Comparison of ENCODE assay signal across 14 cellular contexts in the genomic region with DNA sequence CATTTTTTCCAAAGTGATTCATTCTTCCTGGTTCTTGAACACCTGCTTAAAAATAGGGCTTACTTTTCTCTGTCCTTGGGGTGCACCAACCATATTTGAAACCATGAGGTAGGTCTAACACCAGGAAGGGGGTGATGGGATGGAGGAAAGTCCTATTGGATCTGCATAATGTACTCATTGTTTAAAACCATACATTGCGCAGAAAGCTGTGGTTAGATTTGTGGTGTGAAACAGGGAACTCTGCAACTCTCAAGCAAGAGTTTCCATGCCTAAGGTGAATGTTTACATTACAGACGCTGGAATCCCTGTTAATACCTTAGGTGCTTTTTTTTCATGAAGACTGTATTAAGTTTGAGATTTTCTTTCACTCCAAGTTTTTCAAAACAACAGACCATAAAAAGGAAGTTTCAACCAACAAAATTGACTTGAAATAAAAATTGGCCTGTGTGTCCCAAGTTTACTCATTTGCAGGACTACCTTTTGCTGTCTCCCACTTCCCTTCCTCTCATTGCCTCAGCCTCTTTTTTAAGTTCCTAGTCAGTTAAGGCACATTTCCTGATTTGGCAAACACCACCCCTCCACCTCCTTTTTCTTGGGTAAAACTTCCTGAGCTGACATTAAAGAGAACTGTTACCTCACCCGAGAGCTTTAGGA. TPM values are rescaled to one million over a fixed set of nuclear protein-coding genes. Genes with fewer than 3 reads are reported as not detected.
DNase-seq lines count a peak whose midpoint lies in the region; ATAC-seq, FAIRE-seq and TF ChIP-seq lines count a peak whose summit lies in the region.
"Had no signal": no experiment of that assay in that cellular context is flagged by ENCODE, and none has a peak within 500 bp of the region (broad histone marks: within the 10 kb centered on the region; RNA-seq: fewer than 3 reads in every experiment).

No MANE protein-coding gene starts in this region.

- peak overlapping the region; percentile 1 for H3K4me3 Mint-ChIP-seq in activated CD4-positive, alpha-beta T cell treated with anti-CD3 and anti-CD28 coated beads, Interleukin-2, amount 10 ng/mL, durations not matched to agents 24 days and 14 days
- H3K4me3 Mint-ChIP-seq: activated T-cell treated with anti-CD3 and anti-CD28 coated beads, Interleukin-2, amount 50 U/mL, for 4 hours; natural killer cell had no signal

- CTCF ChIA-PET in H1 (lab: Charles Lee; ENCODE audit: partially characterized antibody) = interaction anchor here (0.6 to 1.2 kb wide), 3 partner anchors 12 to 188 kb away, joined by 3 read pairs; no protein-coding TSS in a partner anchor

- H3K36me3 ChIP-seq in H1 (ENCODE audit: control insufficient read depth in 2 of 4, insufficient read depth in 4 of 4, low read length in 3 of 4) (no peaks in the 10 kb centered on the region), spleen (no peaks in the 10 kb centered on the region), psoas muscle (ENCODE audit: insufficient read depth in 1 of 2, low read depth in 1 of 2) (no peaks in the 10 kb centered on the region)
- H3K36me3 ChIP-seq: colonic mucosa had no signal

- no peaks in the 10 kb centered on the region for H4K20me1 ChIP-seq in H1 (replicated peaks in 1 of 2; ENCODE audit: control insufficient read depth in 1 of 2, insufficient read depth in 2 of 2, low read length in 2 of 2)

- ATAC-seq in psoas muscle (no peak), GM21515 (IDR thresholded peaks at IDR 0.05; ENCODE audit: unreplicated experiment) (no peak), HG03378 (IDR thresholded peaks at IDR 0.05; ENCODE audit: unreplicated experiment) (no peak)
- ATAC-seq: activated T-cell treated with anti-CD3 and anti-CD28 coated beads, Interleukin-2, amount 50 U/mL, for 4 hours; natural killer cell had no signal

- no peak overlapping the region for H4K5ac ChIP-seq in H1 (ENCODE audit: insufficient read length, low read depth, low read length)

- TF ChIP-seq POLR2A in H1 (IDR thresholded peaks at IDR 0.05; ENCODE audit: control extremely low read depth in 1 of 2, low read depth in 2 of 2, low read length in 2 of 2) = no peak
- TF ChIP-seq POLR2A in spleen (IDR thresholded peaks at IDR 0.05) = no peak

- no peaks in the 10 kb centered on the region; the same call in 1 of the 2 replicates for H3K79me1 ChIP-seq in H1 (ENCODE audit: low read depth, low read length)

- H3K79me2 ChIP-seq in H1 (ENCODE audit: control insufficient read depth in 1 of 2, insufficient read depth in 2 of 2, low read length in 2 of 2) = no peaks in the 10 kb centered on the region

- H3K23ac ChIP-seq in H1 (ENCODE audit: insufficient read length) = no peak overlapping the region

- H3K27me3 ChIP-seq in H1 (replicated peaks in 1 of 4; ENCODE audit: control insufficient read depth in 3 of 4, extremely low read depth in 1 of 4, insufficient read depth in 3 of 4, low read length in 3 of 4) = no peaks in the 10 kb centered on the region
- peaks cover 0 to 8% (median 0%) of the 10 kb centered on the region in 7 donors for H3K27me3 ChIP-seq in spleen (replicated peaks in 1 of 7)
- no peaks in the 10 kb centered on the region for H3K27me3 ChIP-seq in psoas muscle (ENCODE audit: insufficient read depth in 3 of 3, low read length in 2 of 3)
- H3K27me3 ChIP-seq: colonic mucosa had no signal

- H3K9ac ChIP-seq in H1 (replicated peaks in 1 of 4; ENCODE audit: extremely low read depth in 1 of 4, low read depth in 3 of 4, low read length in 3 of 4) = no peak overlapping the region

- no peak overlapping the region for H4K8ac ChIP-seq in H1 (ENCODE audit: extremely low read depth, insufficient read depth, low read length)

- H3K36me3 Mint-ChIP-seq in activated CD4-positive, alpha-beta T cell treated with anti-CD3 and anti-CD28 coated beads, Interleukin-2, amount 10 ng/mL, durations not matched to agents 24 days and 14 days (ENCODE audit: low read depth) = no peaks in the 10 kb centered on the region
- H3K36me3 Mint-ChIP-seq: natural killer cell had no signal

- no peak overlapping the region for H3K4ac ChIP-seq in H1 (replicated peaks; ENCODE audit: insufficient read length, low read depth, low read length)

- TF ChIP-seq CTCF in H1 (IDR thresholded peaks at IDR 0.05; ENCODE audit: control extremely low read depth in 1 of 3, insufficient read depth in 1 of 3, low read depth in 1 of 3, low read length in 3 of 3) (no peak), spleen (IDR thresholded peaks at IDR 0.05 in 8 of 11, conservative IDR thresholded peaks at IDR 0.05 in 3 of 11) (no peak), psoas muscle (IDR thresholded peaks at IDR 0.05) (no peak)

- no peak overlapping the region for H4K91ac ChIP-seq in H1 (replicated peaks; ENCODE audit: insufficient read length, low read length)

- POLR2A ChIA-PET in H1 (lab: Charles Lee; ENCODE audit: partially characterized antibody) = interaction anchor here (1.1 kb wide), 1 partner anchor 46 kb away, joined by 3 read pairs; no protein-coding TSS in a partner anchor

- H2BK5ac ChIP-seq in H1 (ENCODE audit: low read depth, low read length) = no peak overlapping the region

- TF ChIP-seq EP300 in H1 (IDR thresholded peaks at IDR 0.05; ENCODE audit: borderline replicate concordance in 1 of 2, low read depth in 2 of 2, low read length in 2 of 2) = no peak

- TF ChIP-seq RAD21 in H1 (IDR thresholded peaks at IDR 0.05 in 1 of 2, conservative IDR thresholded peaks at IDR 0.05 in 1 of 2; ENCODE audit: low read depth in 2 of 2, low read length in 2 of 2) = no peak

- H3K56ac ChIP-seq in H1 (replicated peaks; ENCODE audit: insufficient read length, low read depth, low read length) = no peak overlapping the region

- no peak overlapping the region for H3K18ac ChIP-seq in H1 (ENCODE audit: extremely low read depth, low read length)

- no peak overlapping the region for H3K14ac ChIP-seq in H1 (ENCODE audit: insufficient read length)

- H2BK20ac ChIP-seq in H1 (ENCODE audit: low read length) = no peak overlapping the region

- no peak overlapping the region for H2BK120ac ChIP-seq in H1 (replicated peaks; ENCODE audit: low read depth, low read length)

- no peak for DNase-seq in activated CD4-positive, alpha-beta T cell treated with anti-CD3 and anti-CD28 coated beads, Interleukin-2, amount 10 ng/mL, durations not matched to agents 24 days and 14 days
- DNase-seq in activated CD4-positive, alpha-beta T cell treated with anti-CD3 and anti-CD28 coated beads, Interleukin-2, amount 50 U/mL, for 4 hours = no peak
- DNase-seq in MV-4-11 (lab: John Stamatoyannopoulos, UW) (peak; percentile 85), H1 (ENCODE audit: low read depth in 1 of 2, low spot score in 2 of 2) (no peak), spleen (no peak), psoas muscle (no peak)
- DNase-seq: activated T-cell treated with anti-CD3 and anti-CD28 coated beads, Interleukin-2, amount 50 U/mL, for 4 hours; colonic mucosa; Karpas-422; natural killer cell; NCI-H2107; SW 1271 had no signal

- FAIRE-seq in H1 (lab: Jason Lieb, UNC) = no peak

- H3K27me3 Mint-ChIP-seq in activated CD4-positive, alpha-beta T cell treated with anti-CD3 and anti-CD28 coated beads, Interleukin-2, amount 10 ng/mL, durations not matched to agents 24 days and 14 days = no peaks in the 10 kb centered on the region

- H3K27ac ChIP-seq in H1 (ENCODE audit: low read depth, low read length) = no peak overlapping the region
- peak overlapping the region in 7 of 8 donors; percentile 30 to 86 (median 71) for H3K27ac ChIP-seq in spleen
- H3K27ac ChIP-seq in psoas muscle = no peak overlapping the region
- H3K27ac ChIP-seq: colonic mucosa had no signal

- H3K9me3 Mint-ChIP-seq in activated CD4-positive, alpha-beta T cell treated with anti-CD3 and anti-CD28 coated beads, Interleukin-2, amount 10 ng/mL, durations not matched to agents 24 days and 14 days = peaks cover 3% of the 10 kb centered on the region
- H3K9me3 Mint-ChIP-seq: activated T-cell treated with anti-CD3 and anti-CD28 coated beads, Interleukin-2, amount 50 U/mL, for 4 hours; natural killer cell had no signal

- H3K4me3 ChIP-seq in H1 (ENCODE audit: extremely low read depth in 1 of 4, insufficient read depth in 2 of 4, low read depth in 3 of 4, low read length in 4 of 4) (no peak overlapping the region), spleen (peak overlapping the region in 3 of 8 donors; percentile 19 to 54 (median 20)), psoas muscle (no peak overlapping the region)
- H3K4me3 ChIP-seq: colonic mucosa had no signal

- no peak overlapping the region for H2BK12ac ChIP-seq in H1 (ENCODE audit: low read depth, low read length)

- H3K4me1 Mint-ChIP-seq in activated CD4-positive, alpha-beta T cell treated with anti-CD3 and anti-CD28 coated beads, Interleukin-2, amount 10 ng/mL, durations not matched to agents 24 days and 14 days = peaks cover 31% of the 10 kb centered on the region
- H3K4me1 Mint-ChIP-seq: natural killer cell had no signal

- H3K27ac Mint-ChIP-seq in activated CD4-positive, alpha-beta T cell treated with anti-CD3 and anti-CD28 coated beads, Interleukin-2, amount 10 ng/mL, durations not matched to agents 24 days and 14 days = peak overlapping the region; percentile 59
- H3K27ac Mint-ChIP-seq: natural killer cell had no signal

- no peak overlapping the region for H3K4me2 ChIP-seq in H1 (ENCODE audit: insufficient read depth in 1 of 2, low read depth in 2 of 2, low read length in 2 of 2)

- no peaks in the 10 kb centered on the region for H3K9me3 ChIP-seq in H1 (ENCODE audit: insufficient read depth in 2 of 2, low read depth in 1 of 2, low read length in 1 of 2)
- no peaks in the 10 kb centered on the region for H3K9me3 ChIP-seq in spleen
- H3K9me3 ChIP-seq in psoas muscle = no peaks in the 10 kb centered on the region
- H3K9me3 ChIP-seq: colonic mucosa had no signal

- H3K4me1 ChIP-seq in H1 (replicated peaks in 1 of 4; ENCODE audit: control insufficient read depth in 3 of 4, insufficient read depth in 4 of 4, low read length in 3 of 4) (peaks cover 0 to 14% (median 3%) of the 10 kb centered on the region in 4 experiments; a peak in 3 of 7 replicates), spleen (peaks cover 0 to 50% (median 3%) of the 10 kb centered on the region in 6 donors), psoas muscle (no peaks in the 10 kb centered on the region)
- H3K4me1 ChIP-seq: colonic mucosa had no signal

- 86% methylated on average over 3 of the region's 3 CpGs; no CpG with 5 or more reads in 1 of the 2 experiments for WGBS in H1 (ENCODE audit: extremely low coverage in 1 of 2, insufficient coverage in 1 of 2, insufficient read length in 1 of 2, insufficient replicate concordance in 2 of 2, low coverage in 1 of 2, low lambda C conversion rate in 2 of 2, missing lambda C conversion rate in 1 of 2), 2 experiments
- WGBS in spleen, 5 donors = 33 to 60% (median 42%) methylated on average over 3 of the region's 3 CpGs
- 68 to 73% (median 71%) methylated on average over 3 of the region's 3 CpGs for WGBS in psoas muscle, 3 donors

- no peak overlapping the region for H2AK5ac ChIP-seq in H1 (ENCODE audit: low read depth, low read length)

- H3K23me2 ChIP-seq in H1 (ENCODE audit: low read depth, low read length) = no peaks in the 10 kb centered on the region

- H2BK15ac ChIP-seq in H1 (ENCODE audit: low read length) = no peak overlapping the region

- H2AFZ ChIP-seq in H1 (ENCODE audit: low read length) = 0 out of 2 replicates have a peak overlapping the region, but pooled peaks have one; percentile 28

- intact Hi-C loops in activated CD4-positive, alpha-beta T cell treated with anti-CD3 and anti-CD28 coated beads, Interleukin-2, amount 10 ng/mL, durations not matched to agents 24 days and 14 days (cut with micrococcal nuclease) = loop anchor here (5.0 kb wide), 1 partner anchor 35 kb away; no protein-coding TSS in a partner anchor
- intact Hi-C loops in spleen (cut with DNase I; ENCODE audit: low total_unique reads) (no loop called here), psoas muscle (cut with DNase I) (no loop called here)

RNA-seq across cellular contexts. Expression of a gene that starts 48.0 kb away (rescaled TPM):
- 539 and 547 TPM in 2 replicates for total RNA-seq in activated CD4-positive, alpha-beta T cell treated with anti-CD3 and anti-CD28 coated beads, Interleukin-2, amount 10 ng/mL, durations not matched to agents 24 days and 14 days
- total RNA-seq in H1 (2021; fragmentation: NEBNext Ultra II Directional; extraction: Animal tissue kit (Norgen Biotek cat#: 25700)) = 202 and 217 TPM in 2 replicates
- polyA plus RNA-seq in H1 (2011; rRNA removed) (58.2 and 65.5 TPM in 2 replicates), spleen (10 to 100 TPM; 18.4 to 28.7 (median 28.6) TPM), psoas muscle (10 to 100 TPM; 10.6 to 27.4 (median 14.9) TPM)
- 80.3 TPM for polyA plus RNA-seq in H1 (2011; cell fraction: cytosol; rRNA removed)
- polyA plus RNA-seq in H1 (2011; cell fraction: nucleus; rRNA removed) = 94.0 TPM
- 73.6 to 109 TPM (median 89.5 TPM) in 4 replicates for polyA plus RNA-seq in H1 (2012, experiment 1 of 2)
- polyA plus RNA-seq in H1 (2012, experiment 2 of 2) = 7.1 TPM
- polyA plus RNA-seq in H1 (2013, experiment 1 of 2) = 140 TPM
- polyA plus RNA-seq in H1 (2013, experiment 2 of 2) = 139 TPM
- 109 and 131 TPM in 2 replicates for polyA minus RNA-seq in H1 (2011; rRNA and poly(A)+ RNA removed)
- 86.8 TPM for polyA minus RNA-seq in H1 (2011; cell fraction: cytosol; rRNA and poly(A)+ RNA removed)
- 208 TPM for polyA minus RNA-seq in H1 (2011; cell fraction: nucleus; rRNA and poly(A)+ RNA removed)
- total RNA-seq in spleen (10 to 100 TPM; 68.2 to 91.9 (median 81.6) TPM), psoas muscle (10 to 100 TPM; 28.8 to 44.4 (median 37.6) TPM)

Comparison
In these comparisons a context has a peak if more than half of its experiments do, and no peak if none do; other contexts are left out.
1. H3K27ac ChIP-seq: peak in spleen (7 of 8); none in H1 (single experiment) and psoas muscle (single experiment).